In genomic region chr12:11228268-11228879, GRCh38 we compare ENCODE assay signal across 1 cellular context.
TF ChIP-seq lines count a peak whose summit lies in the region.

No MANE protein-coding gene starts in this region.

TF ChIP-seq in IMR-90, 13 proteins besides CTCF, POLR2A, EP300 and RAD21:
- TF ChIP-seq MAFK (IDR thresholded peaks at IDR 0.05; ENCODE audit: low read depth, low read length) (no peak), MAZ (IDR thresholded peaks at IDR 0.05; ENCODE audit: borderline replicate concordance, low read depth, low read length) (no peak), CHD1 (IDR thresholded peaks at IDR 0.05; ENCODE audit: low read depth, low read length) (no peak), CEBPB (IDR thresholded peaks at IDR 0.05; ENCODE audit: low read depth, low read length) (no peak), SMC3 (IDR thresholded peaks at IDR 0.05; ENCODE audit: low read depth, low read length) (peak; percentile 47), RCOR1 (IDR thresholded peaks at IDR 0.05; ENCODE audit: insufficient replicate concordance, low read length) (no peak), FOS (IDR thresholded peaks at IDR 0.05; ENCODE audit: low read depth, low read length) (no peak), USF2 (IDR thresholded peaks at IDR 0.05; ENCODE audit: low read depth, low read length) (no peak)
